ENCODE assay signal across 24 cellular contexts in genomic region chr13:48710160-48710559, GRCh38. TPM values are rescaled to one million over a fixed set of nuclear protein-coding genes. Genes with fewer than 3 reads are reported as not detected.
"Had no signal": no experiment of that assay in that cellular context is flagged by ENCODE, and none has a peak within 500 bp of the region (broad histone marks: within the 10 kb centered on the region; RNA-seq: fewer than 3 reads in every experiment).

No MANE protein-coding gene starts in this region.

- H3K27ac Mint-ChIP-seq: activated CD4-positive, alpha-beta memory T cell treated with anti-CD3 and anti-CD28 coated beads for 36 hours; activated naive CD8-positive, alpha-beta T cell; dendritic cell treated with granulocyte-macrophage colony-stimulating factor and Interleukin-4, amounts not matched to agents 40 ng/mL and 50 ng/mL, for 4 days; WTC11 had no signal

- ATAC-seq: WTC11 had no signal

- H3K27me3 Mint-ChIP-seq: activated CD4-positive, alpha-beta memory T cell treated with anti-CD3 and anti-CD28 coated beads for 36 hours; activated naive CD8-positive, alpha-beta T cell; central memory CD8-positive, alpha-beta T cell; dendritic cell treated with granulocyte-macrophage colony-stimulating factor and Interleukin-4, amounts not matched to agents 40 ng/mL and 50 ng/mL, for 4 days had no signal

- DNase-seq: activated CD4-positive, alpha-beta memory T cell treated with anti-CD3 and anti-CD28 coated beads for 36 hours; activated CD4-positive, alpha-beta T cell treated with anti-CD3 and anti-CD28 coated beads for 1 hour; activated CD4-positive, alpha-beta T cell treated with anti-CD3 and anti-CD28 coated beads for 48 hours; activated CD8-positive, alpha-beta memory T cell treated with anti-CD3 and anti-CD28 coated beads for 24 hours; activated effector memory CD4-positive, alpha-beta T cell treated with Interleukin-2 at 50 U/mL for 16 hours; activated gamma-delta T cell treated with Interleukin-2 at 50 U/mL for 16 hours; activated naive CD4-positive, alpha-beta T cell treated with anti-CD3 and anti-CD28 coated beads, Interleukin-2, amount 50 U/mL, for 16 hours; activated naive CD4-positive, alpha-beta T cell treated with Interleukin-2 at 50 U/mL for 16 hours; activated T-cell treated with anti-CD3 and anti-CD28 coated beads, Interleukin-2, amount 50 U/mL, for 48 hours; amniotic stem cell; anterior cingulate cortex; brain microvascular endothelial cell; dorsolateral prefrontal cortex; effector memory CD4-positive, alpha-beta T cell; erythroblast; head of caudate nucleus; T-helper 2 cell had no signal

- H3K4me3 Mint-ChIP-seq: activated CD4-positive, alpha-beta memory T cell treated with anti-CD3 and anti-CD28 coated beads for 36 hours; activated naive CD8-positive, alpha-beta T cell; central memory CD8-positive, alpha-beta T cell; dendritic cell treated with granulocyte-macrophage colony-stimulating factor and Interleukin-4, amounts not matched to agents 40 ng/mL and 50 ng/mL, for 4 days; WTC11 had no signal

RNA-seq across cellular contexts. Expression of gene CYSLTR2, which starts 56.4 kb away (rescaled TPM):
- total RNA-seq: bronchial epithelial cell, fibroblast of lung, fibroblast of villous mesenchyme, WTC11 had no signal
